In genomic region chr3:134299888-134300206, GRCh38 we compare ENCODE assay signal across 26 cellular contexts. TPM values are rescaled to one million over a fixed set of nuclear protein-coding genes. Genes with fewer than 3 reads are reported as not detected.
DNase-seq lines count a peak whose midpoint lies in the region; ATAC-seq, FAIRE-seq and TF ChIP-seq lines count a peak whose summit lies in the region.
"Had no signal": no experiment of that assay in that cellular context is flagged by ENCODE, and none has a peak within 500 bp of the region (broad histone marks: within the 10 kb centered on the region; RNA-seq: fewer than 3 reads in every experiment).

No MANE protein-coding gene starts in this region.

- no peak for FAIRE-seq in GM19239 (lab: Jason Lieb, UNC)
- FAIRE-seq: GM12878, islet of Langerhans had no signal

- intact Hi-C loops in Right ventricle myocardium superior (cut with DNase I) (loop anchor here (5.0 kb wide), 1 partner anchor 88 kb away; no protein-coding TSS in a partner anchor), cardiac septum (cut with DNase I) (loop anchor here (2.0 to 5.0 kb wide), 2 partner anchors 87 to 103 kb away; no protein-coding TSS in a partner anchor), Panc1 (cut with micrococcal nuclease; ENCODE audit: unreplicated experiment) (loop anchor here (2.0 kb wide), 1 partner anchor 87 kb away; no protein-coding TSS in a partner anchor)

- peak; percentile 51 for ATAC-seq in Right ventricle myocardium superior (ENCODE audit: poor library complexity)
- ATAC-seq in Panc1: peak; percentile 34; the same call in 1 of the 2 replicates
- no peak for ATAC-seq in HG02763 (IDR thresholded peaks at IDR 0.05; ENCODE audit: unreplicated experiment)

- H3K9me3 Mint-ChIP-seq in endothelial cell (ENCODE audit: unreplicated experiment): no peaks in the 10 kb centered on the region
- H3K9me3 Mint-ChIP-seq in progenitor cell of endocrine pancreas (ENCODE audit: low read depth): peaks cover 7% of the 10 kb centered on the region
- H3K9me3 Mint-ChIP-seq: CD4-positive, alpha-beta T cell; central memory CD8-positive, alpha-beta T cell had no signal

- no peaks in the 10 kb centered on the region for H3K36me3 Mint-ChIP-seq in endothelial cell (ENCODE audit: low read depth, unreplicated experiment)
- H3K36me3 Mint-ChIP-seq in progenitor cell of endocrine pancreas (ENCODE audit: insufficient read depth): no peaks in the 10 kb centered on the region

- H3K27me3 ChIP-seq in Panc1 (ENCODE audit: control insufficient read depth, insufficient read depth, low read length): no peaks in the 10 kb centered on the region
- H3K27me3 ChIP-seq: sigmoid colon had no signal

- CTCF ChIA-PET in Panc1 (lab: Charles Lee): interaction anchor here (0.6 to 1.6 kb wide), 6 partner anchors 37 to 370 kb away, joined by 3 to 15 read pairs (median 7); no protein-coding TSS in a partner anchor

- peaks cover 3% of the 10 kb centered on the region for H3K27me3 Mint-ChIP-seq in endothelial cell (ENCODE audit: unreplicated experiment)
- no peaks in the 10 kb centered on the region for H3K27me3 Mint-ChIP-seq in progenitor cell of endocrine pancreas

- H3K4me3 Mint-ChIP-seq in endothelial cell (ENCODE audit: unreplicated experiment): no peak overlapping the region
- no peak overlapping the region for H3K4me3 Mint-ChIP-seq in progenitor cell of endocrine pancreas (ENCODE audit: low read depth)
- H3K4me3 Mint-ChIP-seq: activated naive CD8-positive, alpha-beta T cell treated with anti-CD3 and anti-CD28 coated beads, Interleukin-2, amount 10 ng/mL, durations not matched to agents 7 days and 5 days; CD4-positive, alpha-beta T cell; central memory CD8-positive, alpha-beta T cell; neural crest cell had no signal

- TF ChIP-seq CTCF in Panc1 (IDR thresholded peaks at IDR 0.05) (peak; percentile 22; the same call in 1 of the 2 replicates), endothelial cell (IDR thresholded peaks at IDR 0.05; ENCODE audit: unreplicated experiment) (no peak), progenitor cell of endocrine pancreas (IDR thresholded peaks at IDR 0.05; ENCODE audit: unreplicated experiment) (no peak)

- peaks cover 18% of the 10 kb centered on the region for H3K4me1 Mint-ChIP-seq in endothelial cell (ENCODE audit: unreplicated experiment)
- H3K4me1 Mint-ChIP-seq in progenitor cell of endocrine pancreas (ENCODE audit: low read depth): no peaks in the 10 kb centered on the region
- H3K4me1 Mint-ChIP-seq: central memory CD8-positive, alpha-beta T cell had no signal

- H3K27ac ChIP-seq in Panc1 (ENCODE audit: low read length): no peak overlapping the region
- H3K27ac ChIP-seq: thoracic aorta had no signal

- peaks cover 4% of the 10 kb centered on the region; the same call in 1 of the 2 replicates for H3K9me3 ChIP-seq in Panc1 (ENCODE audit: control insufficient read depth, insufficient read depth, low read depth, low read length)
- H3K9me3 ChIP-seq: sigmoid colon, thoracic aorta had no signal

- H3K27ac Mint-ChIP-seq in endothelial cell (ENCODE audit: unreplicated experiment) (peak overlapping the region; percentile 38), progenitor cell of endocrine pancreas (peak overlapping the region; percentile 36)
- H3K27ac Mint-ChIP-seq: activated naive CD8-positive, alpha-beta T cell treated with anti-CD3 and anti-CD28 coated beads, Interleukin-2, amount 10 ng/mL, durations not matched to agents 7 days and 5 days; CD4-positive, alpha-beta T cell had no signal

- no TSS peak for BruUV-seq in Panc1 (replicated peaks; lab: Mats Ljungman, UMichigan)

- no peaks in the 10 kb centered on the region for H3K36me3 ChIP-seq in Panc1 (ENCODE audit: control insufficient read depth, insufficient read depth, low read length)
- H3K36me3 ChIP-seq: sigmoid colon, thoracic aorta had no signal

- H3K4me3 ChIP-seq in Panc1 (ENCODE audit: low read depth in 2 of 2, low read length in 2 of 2): no peak overlapping the region
- H3K4me3 ChIP-seq: GM12878, sigmoid colon, thoracic aorta had no signal

- DNase-seq in Right ventricle myocardium superior (no peak), cardiac septum (ENCODE audit: low spot score) (no peak), Panc1 (ENCODE audit: low read depth, low spot score) (no peak), endothelial cell (ENCODE audit: low spot score) (no peak), progenitor cell of endocrine pancreas (ENCODE audit: low spot score, unreplicated experiment) (no peak), GM19239 (ENCODE audit: insufficient read length, low spot score) (no peak), midbrain (lab: John Stamatoyannopoulos, UW) (no peak)
- DNase-seq: 8988T; activated CD4-positive, alpha-beta T cell treated with anti-CD3 and anti-CD28 coated beads for 4 hours; activated CD8-positive, alpha-beta memory T cell treated with anti-CD3 and anti-CD28 coated beads for 24 hours; activated effector memory CD4-positive, alpha-beta T cell treated with anti-CD3 and anti-CD28 coated beads, Interleukin-2, amount 50 U/mL, for 16 hours; activated naive CD8-positive, alpha-beta T cell treated with anti-CD3 and anti-CD28 coated beads, Interleukin-2, amount 10 ng/mL, durations not matched to agents 7 days and 5 days; activated T-cell treated with anti-CD3 and anti-CD28 coated beads, Interleukin-2, amount 50 U/mL, for 1 hour; CD4-positive, alpha-beta T cell; NCI-H2107; NCI-H510A; posterior cingulate gyrus; SHP77; sigmoid colon; stimulated activated naive CD8-positive, alpha-beta T cell treated with anti-CD3 and anti-CD28 coated beads, Interleukin-15, Interleukin-2, amounts not matched to agents 100 U/mL and 50 U/mL, for 24 hours had no signal

- POLR2A ChIA-PET in Panc1 (lab: Charles Lee): no interaction called here

- in situ Hi-C loops in Panc1 (cut with HindIII; ENCODE audit: low pct_unique_long_range_greater_than_20kb, low sequenced_read_pairs): no loop called here

- peaks cover 3% of the 10 kb centered on the region; the same call in 1 of the 2 replicates for H3K4me1 ChIP-seq in Panc1 (ENCODE audit: control insufficient read depth, insufficient read depth, low read length)

RNA-seq across cellular contexts. Expression of gene RYK, which starts 49.2 kb away (rescaled TPM):
- total RNA-seq in Right ventricle myocardium superior (34.2 TPM), cardiac septum (44.2 TPM), Panc1 (2021; ENCODE audit: unreplicated experiment) (82.7 TPM), endothelial cell (ENCODE audit: unreplicated experiment) (60.4 TPM), progenitor cell of endocrine pancreas (82.3 and 85.2 TPM in 2 replicates)
- 61.9 TPM for polyA plus RNA-seq in Panc1 (2012; ENCODE audit: insufficient read length)
